19 cellular contexts compared by ENCODE assay signal in the genomic region with DNA sequence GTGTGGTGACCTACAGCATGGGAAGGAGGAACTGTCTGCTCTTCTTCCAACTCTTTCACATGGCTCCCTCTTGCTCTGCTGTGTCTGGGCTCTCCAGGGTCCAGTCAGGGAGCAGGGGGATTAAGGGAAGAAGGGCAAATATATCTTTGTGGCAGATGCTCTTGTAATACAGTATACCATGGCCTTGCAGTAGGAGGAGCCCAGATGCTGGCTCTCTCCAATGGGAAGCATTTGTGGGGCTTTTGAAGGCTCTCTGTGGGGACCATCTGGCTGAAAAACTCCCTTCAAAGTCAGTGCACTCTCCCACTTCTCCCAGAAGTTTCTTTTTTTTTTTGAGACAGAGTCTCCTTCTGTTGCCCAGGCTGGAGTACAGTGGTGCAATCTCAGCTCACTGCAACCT.
DNase-seq lines count a peak whose midpoint lies in the region; ATAC-seq and TF ChIP-seq lines count a peak whose summit lies in the region.
"Had no signal": no experiment of that assay in that cellular context is flagged by ENCODE, and none has a peak within 500 bp of the region (broad histone marks: within the 10 kb centered on the region; RNA-seq: fewer than 3 reads in every experiment).

No MANE protein-coding gene starts in this region.

- peaks cover 0 to 4% (median 0%) of the 10 kb centered on the region in 7 donors for H3K4me1 Mint-ChIP-seq in naive thymus-derived CD4-positive, alpha-beta T cell
- no peaks in the 10 kb centered on the region for H3K4me1 Mint-ChIP-seq in activated CD8-positive, alpha-beta T cell treated with anti-CD3 and anti-CD28 coated beads for 36 hours (ENCODE audit: low read depth)
- H3K4me1 Mint-ChIP-seq: B cell had no signal

- H3K4me3 ChIP-seq in NB4 (ENCODE audit: low read depth, low read length) (no peak overlapping the region), body of pancreas (no peak overlapping the region), right atrium auricular region (no peak overlapping the region), upper lobe of right lung (no peak overlapping the region)
- H3K4me3 ChIP-seq in naive thymus-derived CD4-positive, alpha-beta T cell (ENCODE audit: low read length): no peak overlapping the region

- ATAC-seq in body of pancreas (no peak), upper lobe of right lung (peak; percentile 47)
- ATAC-seq in naive thymus-derived CD4-positive, alpha-beta T cell: no peak
- no peak for ATAC-seq in activated CD8-positive, alpha-beta T cell treated with anti-CD3 and anti-CD28 coated beads for 36 hours
- ATAC-seq: natural killer cell treated with Interleukin-12 subunit alpha and Interleukin-12 subunit beta and Interleukin-15 and Interleukin-18, amount 100 ng/mL, for 72 hours; Panc1; stimulated activated naive B cell treated with anti-CD40 and anti-IgM and Interleukin-4, amounts not matched to agents 10 μg/mL and 1 μg/mL and 100 μg/mL, for 72 hours had no signal

- H3K36me3 Mint-ChIP-seq in naive thymus-derived CD4-positive, alpha-beta T cell: peaks cover 0 to 13% (median 3%) of the 10 kb centered on the region in 5 donors
- no peaks in the 10 kb centered on the region for H3K36me3 Mint-ChIP-seq in activated CD8-positive, alpha-beta T cell treated with anti-CD3 and anti-CD28 coated beads for 36 hours (ENCODE audit: low read depth)
- H3K36me3 Mint-ChIP-seq: natural killer cell treated with Interleukin-12 subunit alpha and Interleukin-12 subunit beta and Interleukin-15 and Interleukin-18, amount 100 ng/mL, for 72 hours had no signal

- TF ChIP-seq CTCF in NB4 (IDR thresholded peaks at IDR 0.05; ENCODE audit: low read depth, low read length) (no peak), body of pancreas (IDR thresholded peaks at IDR 0.05) (no peak), right atrium auricular region (IDR thresholded peaks at IDR 0.05) (no peak), upper lobe of right lung (IDR thresholded peaks at IDR 0.05) (no peak)
- no peak for TF ChIP-seq CTCF in activated CD8-positive, alpha-beta T cell treated with anti-CD3 and anti-CD28 coated beads for 36 hours (IDR thresholded peaks at IDR 0.05)

- H3K9me3 ChIP-seq in body of pancreas: no peaks in the 10 kb centered on the region
- no peaks in the 10 kb centered on the region for H3K9me3 ChIP-seq in right atrium auricular region
- H3K9me3 ChIP-seq in upper lobe of right lung: no peaks in the 10 kb centered on the region
- H3K9me3 ChIP-seq in naive thymus-derived CD4-positive, alpha-beta T cell (ENCODE audit: control insufficient read depth in 2 of 3, low read length in 3 of 3): no peaks in the 10 kb centered on the region

- POLR2A ChIA-PET in naive thymus-derived CD4-positive, alpha-beta T cell (lab: Charles Lee): no interaction called here
- POLR2A ChIA-PET in activated CD8-positive, alpha-beta T cell treated with anti-CD3 and anti-CD28 coated beads for 36 hours (lab: Charles Lee): no interaction called here

- CTCF ChIA-PET in naive thymus-derived CD4-positive, alpha-beta T cell (lab: Charles Lee): no interaction called here
- CTCF ChIA-PET in activated CD8-positive, alpha-beta T cell treated with anti-CD3 and anti-CD28 coated beads for 36 hours (lab: Charles Lee): no interaction called here

- no peak overlapping the region for H3K4me3 Mint-ChIP-seq in naive thymus-derived CD4-positive, alpha-beta T cell
- H3K4me3 Mint-ChIP-seq in activated CD8-positive, alpha-beta T cell treated with anti-CD3 and anti-CD28 coated beads for 36 hours: no peak overlapping the region
- H3K4me3 Mint-ChIP-seq: B cell; stimulated activated naive B cell treated with anti-CD40 and anti-IgM and Interleukin-4, amounts not matched to agents 10 μg/mL and 1 μg/mL and 100 μg/mL, for 72 hours had no signal

- H3K27ac ChIP-seq in body of pancreas: peak overlapping the region in 3 of 4 donors; percentile 80 to 91 (median 91)
- H3K27ac ChIP-seq in right atrium auricular region: peak overlapping the region; percentile 68 to 74
- peak overlapping the region; percentile 73 for H3K27ac ChIP-seq in upper lobe of right lung
- H3K27ac ChIP-seq in naive thymus-derived CD4-positive, alpha-beta T cell (ENCODE audit: low read depth, low read length): no peak overlapping the region

- DNase-seq in NB4 (ENCODE audit: low read depth) (peak; percentile 30), body of pancreas (no peak), right atrium auricular region (ENCODE audit: low spot score) (no peak), upper lobe of right lung (no peak), NCI-H2081 treated with DMSO at 0.1 percent for 48 hours (lab: John Stamatoyannopoulos, UW) (no peak)
- DNase-seq in naive thymus-derived CD4-positive, alpha-beta T cell: no peak
- no peak for DNase-seq in activated CD8-positive, alpha-beta T cell treated with anti-CD3 and anti-CD28 coated beads for 36 hours
- DNase-seq: activated CD4-positive, alpha-beta T cell treated with anti-CD3 and anti-CD28 coated beads, Interleukin-2, amount 50 U/mL, for 48 hours; activated gamma-delta T cell treated with Interleukin-2 at 50 U/mL for 16 hours; caudate nucleus; erythroblast; kidney; NCI-H146; stimulated activated CD4-positive, alpha-beta T cell treated with anti-CD3 and anti-CD28 coated beads, Interleukin-2, amount 100 ng/mL, for 24 hours; stimulated activated naive B cell treated with anti-CD40 and anti-IgM and Interleukin-4, amounts not matched to agents 10 μg/mL and 1 μg/mL and 100 μg/mL, for 72 hours had no signal

- H3K9me3 Mint-ChIP-seq in naive thymus-derived CD4-positive, alpha-beta T cell: peaks cover 0 to 16% (median 10%) of the 10 kb centered on the region in 11 donors
- H3K9me3 Mint-ChIP-seq in activated CD8-positive, alpha-beta T cell treated with anti-CD3 and anti-CD28 coated beads for 36 hours: peaks cover 6% of the 10 kb centered on the region
- H3K9me3 Mint-ChIP-seq: natural killer cell treated with Interleukin-12 subunit alpha and Interleukin-12 subunit beta and Interleukin-15 and Interleukin-18, amount 100 ng/mL, for 72 hours had no signal

- no peak for TF ChIP-seq POLR2A in NB4 (IDR thresholded peaks at IDR 0.05; ENCODE audit: extremely low read depth, insufficient read length)
- no peak for TF ChIP-seq POLR2A in body of pancreas (IDR thresholded peaks at IDR 0.05)

- H3K27ac Mint-ChIP-seq in naive thymus-derived CD4-positive, alpha-beta T cell: no peak overlapping the region
- no peak overlapping the region for H3K27ac Mint-ChIP-seq in activated CD8-positive, alpha-beta T cell treated with anti-CD3 and anti-CD28 coated beads for 36 hours
- H3K27ac Mint-ChIP-seq: B cell; stimulated activated naive B cell treated with anti-CD40 and anti-IgM and Interleukin-4, amounts not matched to agents 10 μg/mL and 1 μg/mL and 100 μg/mL, for 72 hours had no signal

- H3K4me1 ChIP-seq in body of pancreas: peaks cover 27% of the 10 kb centered on the region
- H3K4me1 ChIP-seq in right atrium auricular region: peaks cover 0 to 21% of the 10 kb centered on the region in 2 donors
- H3K4me1 ChIP-seq in upper lobe of right lung: peaks cover 18% of the 10 kb centered on the region
- H3K4me1 ChIP-seq in naive thymus-derived CD4-positive, alpha-beta T cell (ENCODE audit: control insufficient read depth in 2 of 2, insufficient read depth in 2 of 2, low read length in 2 of 2): no peaks in the 10 kb centered on the region

- no peaks in the 10 kb centered on the region for H3K36me3 ChIP-seq in body of pancreas (replicated peaks in 1 of 2; ENCODE audit: insufficient read depth in 1 of 2, low read depth in 2 of 2)
- no peaks in the 10 kb centered on the region for H3K36me3 ChIP-seq in right atrium auricular region
- H3K36me3 ChIP-seq in upper lobe of right lung: no peaks in the 10 kb centered on the region
- no peaks in the 10 kb centered on the region for H3K36me3 ChIP-seq in naive thymus-derived CD4-positive, alpha-beta T cell (ENCODE audit: control insufficient read depth in 2 of 3, insufficient read depth in 3 of 3, low read length in 3 of 3)
- H3K36me3 ChIP-seq: thoracic aorta had no signal

- peaks cover 36 to 61% (median 50%) of the 10 kb centered on the region in 5 donors for H3K27me3 Mint-ChIP-seq in naive thymus-derived CD4-positive, alpha-beta T cell
- H3K27me3 Mint-ChIP-seq in activated CD8-positive, alpha-beta T cell treated with anti-CD3 and anti-CD28 coated beads for 36 hours: peaks cover 27% of the 10 kb centered on the region

- H3K27me3 ChIP-seq in body of pancreas (no peaks in the 10 kb centered on the region), right atrium auricular region (no peaks in the 10 kb centered on the region), upper lobe of right lung (no peaks in the 10 kb centered on the region)
- peaks cover 0 to 3% of the 10 kb centered on the region in 2 donors for H3K27me3 ChIP-seq in naive thymus-derived CD4-positive, alpha-beta T cell (ENCODE audit: control insufficient read depth in 2 of 2, insufficient read depth in 2 of 2, low read length in 2 of 2)

- intact Hi-C loops in body of pancreas (cut with DNase I): no loop called here
- intact Hi-C loops in upper lobe of right lung (cut with DNase I): no loop called here
- intact Hi-C loops in naive thymus-derived CD4-positive, alpha-beta T cell (cut with micrococcal nuclease): no loop called here
- intact Hi-C loops in activated CD8-positive, alpha-beta T cell treated with anti-CD3 and anti-CD28 coated beads for 36 hours (cut with micrococcal nuclease): no loop called here
